ENCODE assay signal across 24 cellular contexts in genomic region chr1:48023488-48023887, GRCh38.
"Had no signal": no experiment of that assay in that cellular context is flagged by ENCODE, and none has a peak within 500 bp of the region (broad histone marks: within the 10 kb centered on the region; RNA-seq: fewer than 3 reads in every experiment).

No MANE protein-coding gene starts in this region.

- H3K9me3 ChIP-seq: Peyer's patch, SJCRH30, SK-N-SH had no signal

- H3K4me2 ChIP-seq: SK-N-SH had no signal

- H3K27ac ChIP-seq: Peyer's patch, RWPE1, SJCRH30, VCaP had no signal

- H3K27me3 ChIP-seq: Peyer's patch had no signal

- DNase-seq: activated CD4-positive, alpha-beta memory T cell treated with anti-CD3 and anti-CD28 coated beads for 36 hours; activated CD4-positive, alpha-beta T cell treated with anti-CD3 and anti-CD28 coated beads, Interleukin-2, amount 10 ng/mL, durations not matched to agents 7 days and 5 days; activated CD4-positive, CD25-positive, alpha-beta regulatory T cell; activated CD8-positive, alpha-beta memory T cell treated with anti-CD3 and anti-CD28 coated beads for 24 hours; activated gamma-delta T cell; activated naive CD4-positive, alpha-beta T cell treated with anti-CD3 and anti-CD28 coated beads, Interleukin-2, amount 10 ng/mL, durations not matched to agents 7 days and 5 days; activated naive CD8-positive, alpha-beta T cell treated with anti-CD3 and anti-CD28 coated beads for 36 hours; activated T-cell treated with anti-CD3 and anti-CD28 coated beads, Interleukin-2, amount 50 U/mL, for 4 hours; central memory CD4-positive, alpha-beta T cell; KG1; NCI-H1092; NCI-H1417; NCI-H2029 treated with DMSO at 0.1 percent for 48 hours; NCI-H345; NCI-H510A; NCI-H526 treated with DMSO at 0.1 percent for 48 hours; NCI-H82; Right ventricle myocardium superior; SJCRH30; SK-N-SH; T-helper 1 cell had no signal

- H3K9ac ChIP-seq: SK-N-SH had no signal

- ATAC-seq: activated T-cell treated with anti-CD3 and anti-CD28 coated beads, Interleukin-2, amount 50 U/mL, for 4 hours had no signal

- H3K36me3 ChIP-seq: Peyer's patch, SJCRH30 had no signal

- H3K4me3 ChIP-seq: Peyer's patch, SJCRH30 had no signal

- H3K4me1 ChIP-seq: Peyer's patch, SJCRH30 had no signal
